In genomic region chr15:60916674-60917468, GRCh38 we compare ENCODE assay signal across 8 cellular contexts.
A peak's percentile ranks its signal among the peaks of the same experiment; 100 is the strongest.
DNase-seq lines count a peak whose midpoint lies in the region; ATAC-seq, FAIRE-seq and TF ChIP-seq lines count a peak whose summit lies in the region.

No MANE protein-coding gene starts in this region.

- FAIRE-seq in endometrium (lab: Jason Lieb, UNC) = peak; percentile 83

- H3K27me3 ChIP-seq in BJ (ENCODE audit: control insufficient read depth, insufficient read depth, low read length) = no peaks in the 10 kb centered on the region

- no peaks in the 10 kb centered on the region for H3K36me3 ChIP-seq in BJ (ENCODE audit: control insufficient read depth, insufficient read depth, low read length)

- peak; percentile 87 for TF ChIP-seq CTCF in BJ (IDR thresholded peaks at IDR 0.05; ENCODE audit: insufficient read depth, low read depth, low read length)

- CTCF ChIA-PET in BJ (lab: Yijun Ruan, JAX) = interaction anchor here (0.5 to 3.5 kb wide), 38 partner anchors 9 to 918 kb away, joined by 3 to 55 read pairs (median 4); no protein-coding TSS in a partner anchor

- H3K4me3 ChIP-seq in BJ (ENCODE audit: low read depth, low read length) = no peak overlapping the region

- POLR2A ChIA-PET in BJ (lab: Charles Lee) = no interaction called here

- peak; percentile 49 for ATAC-seq in GM19328 (IDR thresholded peaks at IDR 0.05; ENCODE audit: unreplicated experiment)
- ATAC-seq in HG03521 (IDR thresholded peaks at IDR 0.05; ENCODE audit: unreplicated experiment) = peak; percentile 61

- DNase-seq in BJ (ENCODE audit: low read depth) = peak; percentile 7
- peak; percentile 36 for DNase-seq in NK-92 (lab: John Stamatoyannopoulos, UW; ENCODE audit: unreplicated experiment)
- peak; percentile 52 to 59 (median 58) for DNase-seq in activated CD8-positive, alpha-beta memory T cell treated with anti-CD3 and anti-CD28 coated beads for 48 hours (ENCODE audit: low read depth in 2 of 3, low spot score in 2 of 3)
- peak; percentile 80 for DNase-seq in middle frontal gyrus (ENCODE audit: extremely low spot score, low spot score)
- DNase-seq in stimulated activated CD8-positive, alpha-beta memory T cell treated with anti-CD3 and anti-CD28 coated beads, Interleukin-2, amount 100 ng/mL, for 1 hour (ENCODE audit: low read depth in 2 of 2) = peak; percentile 65 to 69

Comparison
In these comparisons a context has a peak if more than half of its experiments do, and no peak if none do; other contexts are left out.
1. DNase-seq: peak in every context shown above with its lines; median percentile 80 in middle frontal gyrus; 67 in stimulated activated CD8-positive, alpha-beta memory T cell treated with anti-CD3 and anti-CD28 coated beads, Interleukin-2, amount 100 ng/mL, for 1 hour; 58 in activated CD8-positive, alpha-beta memory T cell treated with anti-CD3 and anti-CD28 coated beads for 48 hours; 36 in NK-92; 7 in BJ.